1 cellular context compared by ENCODE assay signal in the genomic region with DNA sequence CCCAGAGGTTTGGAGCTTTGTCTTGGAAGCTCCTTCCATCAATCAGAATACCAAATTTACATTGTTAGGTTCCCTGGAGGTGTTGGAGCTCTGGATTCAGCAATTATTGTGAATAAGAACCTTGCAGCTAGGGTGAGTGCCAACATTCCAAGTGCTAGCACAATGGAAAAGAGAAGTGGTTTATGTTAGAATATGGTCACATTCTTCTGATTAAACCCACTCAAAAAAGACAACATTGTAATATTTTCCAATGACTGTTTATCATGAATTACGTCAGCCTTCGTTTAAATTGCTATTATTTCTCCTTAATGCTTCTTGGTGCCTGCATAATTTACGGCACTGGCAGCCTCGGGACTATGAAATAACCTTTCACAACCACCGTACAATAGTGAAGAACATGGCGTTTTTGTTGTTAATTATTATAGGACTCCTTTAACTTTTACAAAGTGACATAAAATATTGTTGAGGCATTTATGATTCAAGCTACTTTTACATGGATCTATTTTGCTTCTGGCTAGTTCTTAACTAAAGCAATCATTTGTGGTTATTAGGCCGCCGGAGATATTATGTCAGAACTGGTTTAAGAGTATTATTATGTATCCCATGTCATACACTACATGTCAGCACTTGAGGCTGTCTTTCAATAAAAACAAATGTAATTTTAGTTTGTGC.
TF ChIP-seq lines count a peak whose summit lies in the region.

No MANE protein-coding gene starts in this region.

TF ChIP-seq in HEK293, 187 proteins besides CTCF, POLR2A, EP300 and RAD21 (continued from another document and continues in another):
- TF ChIP-seq, protein P1, sequence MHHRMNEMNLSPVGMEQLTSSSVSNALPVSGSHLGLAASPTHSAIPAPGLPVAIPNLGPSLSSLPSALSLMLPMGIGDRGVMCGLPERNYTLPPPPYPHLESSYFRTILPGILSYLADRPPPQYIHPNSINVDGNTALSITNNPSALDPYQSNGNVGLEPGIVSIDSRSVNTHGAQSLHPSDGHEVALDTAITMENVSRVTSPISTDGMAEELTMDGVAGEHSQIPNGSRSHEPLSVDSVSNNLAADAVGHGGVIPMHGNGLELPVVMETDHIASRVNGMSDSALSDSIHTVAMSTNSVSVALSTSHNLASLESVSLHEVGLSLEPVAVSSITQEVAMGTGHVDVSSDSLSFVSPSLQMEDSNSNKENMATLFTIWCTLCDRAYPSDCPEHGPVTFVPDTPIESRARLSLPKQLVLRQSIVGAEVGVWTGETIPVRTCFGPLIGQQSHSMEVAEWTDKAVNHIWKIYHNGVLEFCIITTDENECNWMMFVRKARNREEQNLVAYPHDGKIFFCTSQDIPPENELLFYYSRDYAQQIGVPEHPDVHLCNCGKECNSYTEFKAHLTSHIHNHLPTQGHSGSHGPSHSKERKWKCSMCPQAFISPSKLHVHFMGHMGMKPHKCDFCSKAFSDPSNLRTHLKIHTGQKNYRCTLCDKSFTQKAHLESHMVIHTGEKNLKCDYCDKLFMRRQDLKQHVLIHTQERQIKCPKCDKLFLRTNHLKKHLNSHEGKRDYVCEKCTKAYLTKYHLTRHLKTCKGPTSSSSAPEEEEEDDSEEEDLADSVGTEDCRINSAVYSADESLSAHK (tag by site-specific recombination; IDR thresholded peaks at IDR 0.05): peak; percentile 71
- TF ChIP-seq, protein P2, sequence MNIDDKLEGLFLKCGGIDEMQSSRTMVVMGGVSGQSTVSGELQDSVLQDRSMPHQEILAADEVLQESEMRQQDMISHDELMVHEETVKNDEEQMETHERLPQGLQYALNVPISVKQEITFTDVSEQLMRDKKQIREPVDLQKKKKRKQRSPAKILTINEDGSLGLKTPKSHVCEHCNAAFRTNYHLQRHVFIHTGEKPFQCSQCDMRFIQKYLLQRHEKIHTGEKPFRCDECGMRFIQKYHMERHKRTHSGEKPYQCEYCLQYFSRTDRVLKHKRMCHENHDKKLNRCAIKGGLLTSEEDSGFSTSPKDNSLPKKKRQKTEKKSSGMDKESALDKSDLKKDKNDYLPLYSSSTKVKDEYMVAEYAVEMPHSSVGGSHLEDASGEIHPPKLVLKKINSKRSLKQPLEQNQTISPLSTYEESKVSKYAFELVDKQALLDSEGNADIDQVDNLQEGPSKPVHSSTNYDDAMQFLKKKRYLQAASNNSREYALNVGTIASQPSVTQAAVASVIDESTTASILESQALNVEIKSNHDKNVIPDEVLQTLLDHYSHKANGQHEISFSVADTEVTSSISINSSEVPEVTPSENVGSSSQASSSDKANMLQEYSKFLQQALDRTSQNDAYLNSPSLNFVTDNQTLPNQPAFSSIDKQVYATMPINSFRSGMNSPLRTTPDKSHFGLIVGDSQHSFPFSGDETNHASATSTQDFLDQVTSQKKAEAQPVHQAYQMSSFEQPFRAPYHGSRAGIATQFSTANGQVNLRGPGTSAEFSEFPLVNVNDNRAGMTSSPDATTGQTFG (tag by site-specific recombination; IDR thresholded peaks at IDR 0.05; ENCODE audit: borderline replicate concordance): no peak
- TF ChIP-seq, protein P3, sequence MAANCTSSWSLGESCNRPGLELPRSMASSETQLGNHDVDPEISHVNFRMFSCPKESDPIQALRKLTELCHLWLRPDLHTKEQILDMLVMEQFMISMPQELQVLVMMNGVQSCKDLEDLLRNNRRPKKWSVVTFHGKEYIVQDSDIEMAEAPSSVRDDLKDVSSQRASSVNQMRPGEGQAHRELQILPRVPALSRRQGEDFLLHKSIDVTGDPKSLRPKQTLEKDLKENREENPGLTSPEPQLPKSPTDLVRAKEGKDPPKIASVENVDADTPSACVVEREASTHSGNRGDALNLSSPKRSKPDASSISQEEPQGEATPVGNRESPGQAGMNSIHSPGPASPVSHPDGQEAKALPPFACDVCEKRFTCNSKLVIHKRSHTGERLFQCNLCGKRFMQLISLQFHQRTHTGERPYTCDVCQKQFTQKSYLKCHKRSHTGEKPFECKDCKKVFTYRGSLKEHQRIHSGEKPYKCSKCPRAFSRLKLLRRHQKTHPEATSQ (tag by site-specific recombination; IDR thresholded peaks at IDR 0.05): no peak
- no peak for TF ChIP-seq ZNF776 (tag by site-specific recombination; IDR thresholded peaks at IDR 0.05; ENCODE audit: borderline replicate concordance)
- TF ChIP-seq ZNF146 (tag by site-specific recombination; IDR thresholded peaks at IDR 0.05): peak; percentile 42; the same call in 1 of the 2 replicates
- no peak for TF ChIP-seq ZNF114 (tag by site-specific recombination; IDR thresholded peaks at IDR 0.05)
- TF ChIP-seq ZNF560 (tag by site-specific recombination; IDR thresholded peaks at IDR 0.05; ENCODE audit: borderline replicate concordance): no peak
- peak; percentile 55 for TF ChIP-seq ZNF335 (tag by site-specific recombination; conservative IDR thresholded peaks at IDR 0.05)
- TF ChIP-seq WT1 (tag by site-specific recombination; IDR thresholded peaks at IDR 0.05): peak; percentile 57; the same call in 1 of the 2 replicates
- TF ChIP-seq, protein P4, sequence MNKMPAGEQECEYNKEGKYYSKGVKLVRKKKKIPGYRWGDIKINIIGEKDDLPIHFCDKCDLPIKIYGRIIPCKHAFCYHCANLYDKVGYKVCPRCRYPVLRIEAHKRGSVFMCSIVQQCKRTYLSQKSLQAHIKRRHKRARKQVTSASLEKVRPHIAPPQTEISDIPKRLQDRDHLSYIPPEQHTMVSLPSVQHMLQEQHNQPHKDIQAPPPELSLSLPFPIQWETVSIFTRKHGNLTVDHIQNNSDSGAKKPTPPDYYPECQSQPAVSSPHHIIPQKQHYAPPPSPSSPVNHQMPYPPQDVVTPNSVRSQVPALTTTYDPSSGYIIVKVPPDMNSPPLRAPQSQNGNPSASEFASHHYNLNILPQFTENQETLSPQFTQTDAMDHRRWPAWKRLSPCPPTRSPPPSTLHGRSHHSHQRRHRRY (tag by site-specific recombination; IDR thresholded peaks at IDR 0.05): no peak
- TF ChIP-seq OVOL3 (tag by site-specific recombination; IDR thresholded peaks at IDR 0.05): peak; percentile 53; the same call in 1 of the 2 replicates
- TF ChIP-seq ZNF473 (tag by site-specific recombination; IDR thresholded peaks at IDR 0.05): no peak
- TF ChIP-seq, protein P5, sequence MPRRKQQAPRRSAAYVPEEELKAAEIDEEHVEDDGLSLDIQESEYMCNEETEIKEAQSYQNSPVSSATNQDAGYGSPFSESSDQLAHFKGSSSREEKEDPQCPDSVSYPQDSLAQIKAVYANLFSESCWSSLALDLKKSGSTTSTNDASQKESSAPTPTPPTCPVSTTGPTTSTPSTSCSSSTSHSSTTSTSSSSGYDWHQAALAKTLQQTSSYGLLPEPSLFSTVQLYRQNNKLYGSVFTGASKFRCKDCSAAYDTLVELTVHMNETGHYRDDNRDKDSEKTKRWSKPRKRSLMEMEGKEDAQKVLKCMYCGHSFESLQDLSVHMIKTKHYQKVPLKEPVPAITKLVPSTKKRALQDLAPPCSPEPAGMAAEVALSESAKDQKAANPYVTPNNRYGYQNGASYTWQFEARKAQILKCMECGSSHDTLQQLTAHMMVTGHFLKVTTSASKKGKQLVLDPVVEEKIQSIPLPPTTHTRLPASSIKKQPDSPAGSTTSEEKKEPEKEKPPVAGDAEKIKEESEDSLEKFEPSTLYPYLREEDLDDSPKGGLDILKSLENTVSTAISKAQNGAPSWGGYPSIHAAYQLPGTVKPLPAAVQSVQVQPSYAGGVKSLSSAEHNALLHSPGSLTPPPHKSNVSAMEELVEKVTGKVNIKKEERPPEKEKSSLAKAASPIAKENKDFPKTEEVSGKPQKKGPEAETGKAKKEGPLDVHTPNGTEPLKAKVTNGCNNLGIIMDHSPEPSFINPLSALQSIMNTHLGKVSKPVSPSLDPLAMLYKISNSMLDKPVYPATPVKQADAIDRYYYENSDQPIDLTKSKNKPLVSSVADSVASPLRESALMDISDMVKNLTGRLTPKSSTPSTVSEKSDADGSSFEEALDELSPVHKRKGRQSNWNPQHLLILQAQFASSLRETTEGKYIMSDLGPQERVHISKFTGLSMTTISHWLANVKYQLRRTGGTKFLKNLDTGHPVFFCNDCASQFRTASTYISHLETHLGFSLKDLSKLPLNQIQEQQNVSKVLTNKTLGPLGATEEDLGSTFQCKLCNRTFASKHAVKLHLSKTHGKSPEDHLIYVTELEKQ (tag by site-specific recombination; IDR thresholded peaks at IDR 0.05; ENCODE audit: borderline replicate concordance): peak; percentile 56; the same call in 1 of the 2 replicates
- no peak for TF ChIP-seq ZNF558 (tag by site-specific recombination; IDR thresholded peaks at IDR 0.05)
- TF ChIP-seq ZNF394 (tag by site-specific recombination; IDR thresholded peaks at IDR 0.05; ENCODE audit: borderline replicate concordance): peak; percentile 72
- no peak for TF ChIP-seq ZNF544 (tag by site-specific recombination; IDR thresholded peaks at IDR 0.05)
- TF ChIP-seq, protein P6, sequence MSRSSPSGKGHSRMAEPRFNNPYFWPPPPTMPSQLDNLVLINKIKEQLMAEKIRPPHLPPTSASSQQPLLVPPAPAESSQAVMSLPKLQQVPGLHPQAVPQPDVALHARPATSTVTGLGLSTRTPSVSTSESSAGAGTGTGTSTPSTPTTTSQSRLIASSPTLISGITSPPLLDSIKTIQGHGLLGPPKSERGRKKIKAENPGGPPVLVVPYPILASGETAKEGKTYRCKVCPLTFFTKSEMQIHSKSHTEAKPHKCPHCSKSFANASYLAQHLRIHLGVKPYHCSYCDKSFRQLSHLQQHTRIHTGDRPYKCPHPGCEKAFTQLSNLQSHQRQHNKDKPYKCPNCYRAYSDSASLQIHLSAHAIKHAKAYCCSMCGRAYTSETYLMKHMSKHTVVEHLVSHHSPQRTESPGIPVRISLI (tag by site-specific recombination; IDR thresholded peaks at IDR 0.05): peak; percentile 81
- TF ChIP-seq ZNF629 (tag by site-specific recombination; IDR thresholded peaks at IDR 0.05): peak; percentile 91
- TF ChIP-seq, protein P7, sequence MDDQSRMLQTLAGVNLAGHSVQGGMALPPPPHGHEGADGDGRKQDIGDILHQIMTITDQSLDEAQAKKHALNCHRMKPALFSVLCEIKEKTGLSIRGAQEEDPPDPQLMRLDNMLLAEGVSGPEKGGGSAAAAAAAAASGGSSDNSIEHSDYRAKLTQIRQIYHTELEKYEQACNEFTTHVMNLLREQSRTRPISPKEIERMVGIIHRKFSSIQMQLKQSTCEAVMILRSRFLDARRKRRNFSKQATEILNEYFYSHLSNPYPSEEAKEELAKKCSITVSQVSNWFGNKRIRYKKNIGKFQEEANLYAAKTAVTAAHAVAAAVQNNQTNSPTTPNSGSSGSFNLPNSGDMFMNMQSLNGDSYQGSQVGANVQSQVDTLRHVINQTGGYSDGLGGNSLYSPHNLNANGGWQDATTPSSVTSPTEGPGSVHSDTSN (CRISPR knock-in tag; IDR thresholded peaks at IDR 0.05): no peak
- TF ChIP-seq ZNF311 (tag by site-specific recombination; IDR thresholded peaks at IDR 0.05; ENCODE audit: borderline replicate concordance): no peak
- TF ChIP-seq ZNF792 (tag by site-specific recombination; IDR thresholded peaks at IDR 0.05): no peak
- TF ChIP-seq ZNF266 (tag by site-specific recombination; IDR thresholded peaks at IDR 0.05; ENCODE audit: low read depth): no peak
- no peak for TF ChIP-seq ZNF549 (tag by site-specific recombination; IDR thresholded peaks at IDR 0.05)
- TF ChIP-seq ZFP41 (tag by site-specific recombination; IDR thresholded peaks at IDR 0.05; ENCODE audit: borderline replicate concordance): no peak
- TF ChIP-seq ZNF747 (tag by site-specific recombination; IDR thresholded peaks at IDR 0.05): no peak
- TF ChIP-seq, protein P8, sequence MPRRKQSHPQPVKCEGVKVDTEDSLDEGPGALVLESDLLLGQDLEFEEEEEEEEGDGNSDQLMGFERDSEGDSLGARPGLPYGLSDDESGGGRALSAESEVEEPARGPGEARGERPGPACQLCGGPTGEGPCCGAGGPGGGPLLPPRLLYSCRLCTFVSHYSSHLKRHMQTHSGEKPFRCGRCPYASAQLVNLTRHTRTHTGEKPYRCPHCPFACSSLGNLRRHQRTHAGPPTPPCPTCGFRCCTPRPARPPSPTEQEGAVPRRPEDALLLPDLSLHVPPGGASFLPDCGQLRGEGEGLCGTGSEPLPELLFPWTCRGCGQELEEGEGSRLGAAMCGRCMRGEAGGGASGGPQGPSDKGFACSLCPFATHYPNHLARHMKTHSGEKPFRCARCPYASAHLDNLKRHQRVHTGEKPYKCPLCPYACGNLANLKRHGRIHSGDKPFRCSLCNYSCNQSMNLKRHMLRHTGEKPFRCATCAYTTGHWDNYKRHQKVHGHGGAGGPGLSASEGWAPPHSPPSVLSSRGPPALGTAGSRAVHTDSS (tag by site-specific recombination; IDR thresholded peaks at IDR 0.05): 0 out of 2 replicates have a peak, but pooled peaks have one; percentile 26
- peak; percentile 83 for TF ChIP-seq ZNF600 (tag by site-specific recombination; IDR thresholded peaks at IDR 0.05)
- TF ChIP-seq ZNF10 (tag by site-specific recombination; IDR thresholded peaks at IDR 0.05): peak; percentile 69; the same call in 1 of the 2 replicates
- no peak for TF ChIP-seq ZNF621 (tag by site-specific recombination; IDR thresholded peaks at IDR 0.05)
- no peak for TF ChIP-seq TRIM28 (IDR thresholded peaks at IDR 0.05; ENCODE audit: borderline replicate concordance, low read length)
- TF ChIP-seq, protein P9, sequence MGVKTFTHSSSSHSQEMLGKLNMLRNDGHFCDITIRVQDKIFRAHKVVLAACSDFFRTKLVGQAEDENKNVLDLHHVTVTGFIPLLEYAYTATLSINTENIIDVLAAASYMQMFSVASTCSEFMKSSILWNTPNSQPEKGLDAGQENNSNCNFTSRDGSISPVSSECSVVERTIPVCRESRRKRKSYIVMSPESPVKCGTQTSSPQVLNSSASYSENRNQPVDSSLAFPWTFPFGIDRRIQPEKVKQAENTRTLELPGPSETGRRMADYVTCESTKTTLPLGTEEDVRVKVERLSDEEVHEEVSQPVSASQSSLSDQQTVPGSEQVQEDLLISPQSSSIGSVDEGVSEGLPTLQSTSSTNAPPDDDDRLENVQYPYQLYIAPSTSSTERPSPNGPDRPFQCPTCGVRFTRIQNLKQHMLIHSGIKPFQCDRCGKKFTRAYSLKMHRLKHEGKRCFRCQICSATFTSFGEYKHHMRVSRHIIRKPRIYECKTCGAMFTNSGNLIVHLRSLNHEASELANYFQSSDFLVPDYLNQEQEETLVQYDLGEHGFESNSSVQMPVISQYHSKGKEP (tag by site-specific recombination; IDR thresholded peaks at IDR 0.05): peak; percentile 83
- TF ChIP-seq HOXD13 (CRISPR knock-in tag; IDR thresholded peaks at IDR 0.05; ENCODE audit: borderline replicate concordance): no peak
- peak; percentile 97 for TF ChIP-seq SP7 (tag by site-specific recombination; IDR thresholded peaks at IDR 0.05)
- TF ChIP-seq ZNF2 (tag by site-specific recombination; IDR thresholded peaks at IDR 0.05): peak; percentile 55; the same call in 1 of the 2 replicates
- TF ChIP-seq, protein P10, sequence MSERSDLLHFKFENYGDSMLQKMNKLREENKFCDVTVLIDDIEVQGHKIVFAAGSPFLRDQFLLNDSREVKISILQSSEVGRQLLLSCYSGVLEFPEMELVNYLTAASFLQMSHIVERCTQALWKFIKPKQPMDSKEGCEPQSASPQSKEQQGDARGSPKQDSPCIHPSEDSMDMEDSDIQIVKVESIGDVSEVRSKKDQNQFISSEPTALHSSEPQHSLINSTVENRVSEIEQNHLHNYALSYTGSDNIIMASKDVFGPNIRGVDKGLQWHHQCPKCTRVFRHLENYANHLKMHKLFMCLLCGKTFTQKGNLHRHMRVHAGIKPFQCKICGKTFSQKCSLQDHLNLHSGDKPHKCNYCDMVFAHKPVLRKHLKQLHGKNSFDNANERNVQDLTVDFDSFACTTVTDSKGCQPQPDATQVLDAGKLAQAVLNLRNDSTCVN (tag by site-specific recombination; optimal IDR thresholded peaks at IDR 0.05): no peak
- TF ChIP-seq ZNF341 (tag by site-specific recombination; IDR thresholded peaks at IDR 0.05; ENCODE audit: low read depth): no peak
- no peak for TF ChIP-seq ZNF670 (tag by site-specific recombination; IDR thresholded peaks at IDR 0.05; ENCODE audit: low read depth)
- peak; percentile 96 for TF ChIP-seq ZEB2 (tag by site-specific recombination; IDR thresholded peaks at IDR 0.05)
